In the genomic region with DNA sequence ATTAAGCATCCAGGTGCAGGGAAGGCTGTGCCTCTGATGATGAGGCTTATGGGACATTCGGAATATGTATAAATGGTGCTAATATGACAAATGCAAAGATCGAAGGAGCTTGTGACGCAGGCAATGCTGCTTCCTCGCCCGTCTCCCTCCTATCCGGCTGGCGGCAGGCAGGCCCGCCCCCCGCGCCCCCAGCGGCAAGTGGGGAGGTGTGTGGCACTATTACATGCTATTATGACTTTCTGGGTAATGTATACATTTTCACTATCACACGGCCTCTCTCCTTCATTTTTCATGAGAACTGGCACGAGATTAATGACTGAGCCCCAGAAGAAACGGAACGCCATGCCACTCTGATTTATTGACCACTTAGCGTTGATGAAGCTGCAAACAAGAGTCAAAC, we compare ENCODE assay signal across 24 cellular contexts.
"Had no signal": no experiment of that assay in that cellular context is flagged by ENCODE, and none has a peak within 500 bp of the region (broad histone marks: within the 10 kb centered on the region; RNA-seq: fewer than 3 reads in every experiment).

No MANE protein-coding gene starts in this region.

- H3K4me1 Mint-ChIP-seq: memory B cell; naive thymus-derived CD4-positive, alpha-beta T cell had no signal

- H3K36me3 Mint-ChIP-seq: memory B cell; naive thymus-derived CD4-positive, alpha-beta T cell; natural killer cell treated with Interleukin-12 subunit alpha and Interleukin-12 subunit beta and Interleukin-15 and Interleukin-18, amount 100 ng/mL, for 72 hours; stimulated activated naive B cell treated with anti-CD40 and anti-IgM and Interleukin-4, amounts not matched to agents 10 μg/mL and 1 μg/mL and 100 μg/mL, for 72 hours had no signal

- DNase-seq: islet precursor cell; left ventricle myocardium inferior; midbrain; naive thymus-derived CD4-positive, alpha-beta T cell; nucleus accumbens; pancreas; posterior cingulate gyrus; retina; stimulated activated CD4-positive, alpha-beta T cell treated with anti-CD3 and anti-CD28 coated beads, Interleukin-12 subunit alpha, Interleukin-12 subunit beta, amount 100 ng/mL, for 4 hours; stimulated activated CD4-positive, alpha-beta T cell treated with anti-CD3 and anti-CD28 coated beads, Interleukin-15, amount 100 ng/mL, for 24 hours; stimulated activated CD4-positive, alpha-beta T cell treated with anti-CD3 and anti-CD28 coated beads, Interleukin-2, amount 100 ng/mL, for 24 hours; stimulated activated CD4-positive, alpha-beta T cell treated with anti-CD3 and anti-CD28 coated beads, Interleukin-4, amount 100 ng/mL, for 1 hour; stimulated activated naive B cell treated with anti-CD40 and anti-IgM and Interleukin-4, amounts not matched to agents 10 μg/mL and 1 μg/mL and 100 μg/mL, for 72 hours; stimulated activated naive CD8-positive, alpha-beta T cell treated with anti-CD3 and anti-CD28 coated beads, Interleukin-15, Interleukin-2, amounts not matched to agents 100 U/mL and 50 U/mL, for 24 hours; stomach; testis; thyroid gland; transverse colon; upper lobe of left lung had no signal

- ATAC-seq: mucosa of descending colon; naive thymus-derived CD4-positive, alpha-beta T cell; natural killer cell treated with Interleukin-12 subunit alpha and Interleukin-12 subunit beta and Interleukin-15 and Interleukin-18, amount 100 ng/mL, for 72 hours; pancreas; right cardiac atrium; sciatic nerve; stimulated activated naive B cell treated with anti-CD40 and anti-IgM and Interleukin-4, amounts not matched to agents 10 μg/mL and 1 μg/mL and 100 μg/mL, for 72 hours; stimulated activated naive CD8-positive, alpha-beta T cell treated with anti-CD3 and anti-CD28 coated beads, Interleukin-15, Interleukin-2, amounts not matched to agents 100 U/mL and 50 U/mL, for 24 hours had no signal

- H3K9me3 Mint-ChIP-seq: memory B cell; natural killer cell treated with Interleukin-12 subunit alpha and Interleukin-12 subunit beta and Interleukin-15 and Interleukin-18, amount 100 ng/mL, for 72 hours; stimulated activated naive B cell treated with anti-CD40 and anti-IgM and Interleukin-4, amounts not matched to agents 10 μg/mL and 1 μg/mL and 100 μg/mL, for 72 hours had no signal

- H3K4me3 Mint-ChIP-seq: memory B cell; naive thymus-derived CD4-positive, alpha-beta T cell; natural killer cell treated with Interleukin-12 subunit alpha and Interleukin-12 subunit beta and Interleukin-15 and Interleukin-18, amount 100 ng/mL, for 72 hours; stimulated activated naive B cell treated with anti-CD40 and anti-IgM and Interleukin-4, amounts not matched to agents 10 μg/mL and 1 μg/mL and 100 μg/mL, for 72 hours had no signal

- H3K27ac Mint-ChIP-seq: memory B cell; naive thymus-derived CD4-positive, alpha-beta T cell; natural killer cell treated with Interleukin-12 subunit alpha and Interleukin-12 subunit beta and Interleukin-15 and Interleukin-18, amount 100 ng/mL, for 72 hours; stimulated activated naive B cell treated with anti-CD40 and anti-IgM and Interleukin-4, amounts not matched to agents 10 μg/mL and 1 μg/mL and 100 μg/mL, for 72 hours had no signal
